Comparison of ENCODE assay signal across 1 cellular context in genomic region chr5:132526290-132526973, GRCh38.
TF ChIP-seq lines count a peak whose summit lies in the region.

No MANE protein-coding gene starts in this region.

TF ChIP-seq in K562, 482 proteins besides CTCF, POLR2A, EP300 and RAD21 (continued from another document):
- TF ChIP-seq REST (CRISPR knock-in tag; IDR thresholded peaks at IDR 0.05; ENCODE audit: low read depth) (no peak), CREB3L1 (IDR thresholded peaks at IDR 0.05; ENCODE audit: borderline replicate concordance, low read depth) (peak; percentile 60; the same call in 1 of the 2 replicates), SMARCC2 (IDR thresholded peaks at IDR 0.05; ENCODE audit: low read depth) (no peak), SOX6 (IDR thresholded peaks at IDR 0.05) (no peak; the same call in 1 of the 2 replicates), MAZ (CRISPR knock-in tag; conservative IDR thresholded peaks at IDR 0.05 in 1 of 2, IDR thresholded peaks at IDR 0.05 in 1 of 2) (peak in 1 of 2 experiments; percentile 60; a peak in 2 of 4 replicates), SIX5 (IDR thresholded peaks at IDR 0.05; ENCODE audit: borderline replicate concordance in 1 of 2, insufficient read depth in 1 of 2, low read depth in 1 of 2, low read length in 2 of 2) (no peak), CC2D1A (IDR thresholded peaks at IDR 0.05) (peak; percentile 61; the same call in 1 of the 2 replicates)
TF ChIP-seq in K562: peak in this region for 33.
